1 cellular context compared by ENCODE assay signal in the genomic region with DNA sequence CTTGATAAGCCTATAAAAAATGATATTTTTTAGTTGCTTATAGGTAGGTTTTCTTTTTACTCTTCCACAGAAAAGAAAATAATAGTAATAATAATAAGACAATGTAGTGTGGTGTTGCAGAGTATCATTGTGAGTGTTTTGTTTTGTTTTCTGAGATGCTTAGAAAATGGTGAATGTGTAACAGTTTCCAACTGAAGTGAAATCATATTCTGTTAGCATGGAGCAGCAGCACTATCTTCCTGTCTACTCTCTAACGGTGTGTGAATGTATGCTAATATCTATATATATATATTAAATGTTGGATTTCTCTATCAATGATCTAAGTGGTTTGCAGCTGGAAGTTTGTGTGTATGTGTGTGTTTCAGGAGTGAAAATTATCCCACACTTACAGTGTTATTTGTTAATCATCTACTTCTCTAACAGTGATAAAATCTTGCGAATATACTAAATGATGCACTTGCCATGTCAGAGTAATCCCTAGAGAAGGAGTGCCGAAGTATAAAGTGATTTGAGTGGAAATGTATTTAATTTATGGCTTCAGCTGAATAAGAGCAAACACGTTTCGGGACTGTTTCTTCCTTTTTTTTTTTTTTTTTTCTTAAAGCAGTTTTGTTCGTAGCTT.
TF ChIP-seq lines count a peak whose summit lies in the region.

No MANE protein-coding gene starts in this region.

TF ChIP-seq in H1, 55 proteins besides CTCF, POLR2A, EP300 and RAD21:
- TF ChIP-seq, protein P1, sequence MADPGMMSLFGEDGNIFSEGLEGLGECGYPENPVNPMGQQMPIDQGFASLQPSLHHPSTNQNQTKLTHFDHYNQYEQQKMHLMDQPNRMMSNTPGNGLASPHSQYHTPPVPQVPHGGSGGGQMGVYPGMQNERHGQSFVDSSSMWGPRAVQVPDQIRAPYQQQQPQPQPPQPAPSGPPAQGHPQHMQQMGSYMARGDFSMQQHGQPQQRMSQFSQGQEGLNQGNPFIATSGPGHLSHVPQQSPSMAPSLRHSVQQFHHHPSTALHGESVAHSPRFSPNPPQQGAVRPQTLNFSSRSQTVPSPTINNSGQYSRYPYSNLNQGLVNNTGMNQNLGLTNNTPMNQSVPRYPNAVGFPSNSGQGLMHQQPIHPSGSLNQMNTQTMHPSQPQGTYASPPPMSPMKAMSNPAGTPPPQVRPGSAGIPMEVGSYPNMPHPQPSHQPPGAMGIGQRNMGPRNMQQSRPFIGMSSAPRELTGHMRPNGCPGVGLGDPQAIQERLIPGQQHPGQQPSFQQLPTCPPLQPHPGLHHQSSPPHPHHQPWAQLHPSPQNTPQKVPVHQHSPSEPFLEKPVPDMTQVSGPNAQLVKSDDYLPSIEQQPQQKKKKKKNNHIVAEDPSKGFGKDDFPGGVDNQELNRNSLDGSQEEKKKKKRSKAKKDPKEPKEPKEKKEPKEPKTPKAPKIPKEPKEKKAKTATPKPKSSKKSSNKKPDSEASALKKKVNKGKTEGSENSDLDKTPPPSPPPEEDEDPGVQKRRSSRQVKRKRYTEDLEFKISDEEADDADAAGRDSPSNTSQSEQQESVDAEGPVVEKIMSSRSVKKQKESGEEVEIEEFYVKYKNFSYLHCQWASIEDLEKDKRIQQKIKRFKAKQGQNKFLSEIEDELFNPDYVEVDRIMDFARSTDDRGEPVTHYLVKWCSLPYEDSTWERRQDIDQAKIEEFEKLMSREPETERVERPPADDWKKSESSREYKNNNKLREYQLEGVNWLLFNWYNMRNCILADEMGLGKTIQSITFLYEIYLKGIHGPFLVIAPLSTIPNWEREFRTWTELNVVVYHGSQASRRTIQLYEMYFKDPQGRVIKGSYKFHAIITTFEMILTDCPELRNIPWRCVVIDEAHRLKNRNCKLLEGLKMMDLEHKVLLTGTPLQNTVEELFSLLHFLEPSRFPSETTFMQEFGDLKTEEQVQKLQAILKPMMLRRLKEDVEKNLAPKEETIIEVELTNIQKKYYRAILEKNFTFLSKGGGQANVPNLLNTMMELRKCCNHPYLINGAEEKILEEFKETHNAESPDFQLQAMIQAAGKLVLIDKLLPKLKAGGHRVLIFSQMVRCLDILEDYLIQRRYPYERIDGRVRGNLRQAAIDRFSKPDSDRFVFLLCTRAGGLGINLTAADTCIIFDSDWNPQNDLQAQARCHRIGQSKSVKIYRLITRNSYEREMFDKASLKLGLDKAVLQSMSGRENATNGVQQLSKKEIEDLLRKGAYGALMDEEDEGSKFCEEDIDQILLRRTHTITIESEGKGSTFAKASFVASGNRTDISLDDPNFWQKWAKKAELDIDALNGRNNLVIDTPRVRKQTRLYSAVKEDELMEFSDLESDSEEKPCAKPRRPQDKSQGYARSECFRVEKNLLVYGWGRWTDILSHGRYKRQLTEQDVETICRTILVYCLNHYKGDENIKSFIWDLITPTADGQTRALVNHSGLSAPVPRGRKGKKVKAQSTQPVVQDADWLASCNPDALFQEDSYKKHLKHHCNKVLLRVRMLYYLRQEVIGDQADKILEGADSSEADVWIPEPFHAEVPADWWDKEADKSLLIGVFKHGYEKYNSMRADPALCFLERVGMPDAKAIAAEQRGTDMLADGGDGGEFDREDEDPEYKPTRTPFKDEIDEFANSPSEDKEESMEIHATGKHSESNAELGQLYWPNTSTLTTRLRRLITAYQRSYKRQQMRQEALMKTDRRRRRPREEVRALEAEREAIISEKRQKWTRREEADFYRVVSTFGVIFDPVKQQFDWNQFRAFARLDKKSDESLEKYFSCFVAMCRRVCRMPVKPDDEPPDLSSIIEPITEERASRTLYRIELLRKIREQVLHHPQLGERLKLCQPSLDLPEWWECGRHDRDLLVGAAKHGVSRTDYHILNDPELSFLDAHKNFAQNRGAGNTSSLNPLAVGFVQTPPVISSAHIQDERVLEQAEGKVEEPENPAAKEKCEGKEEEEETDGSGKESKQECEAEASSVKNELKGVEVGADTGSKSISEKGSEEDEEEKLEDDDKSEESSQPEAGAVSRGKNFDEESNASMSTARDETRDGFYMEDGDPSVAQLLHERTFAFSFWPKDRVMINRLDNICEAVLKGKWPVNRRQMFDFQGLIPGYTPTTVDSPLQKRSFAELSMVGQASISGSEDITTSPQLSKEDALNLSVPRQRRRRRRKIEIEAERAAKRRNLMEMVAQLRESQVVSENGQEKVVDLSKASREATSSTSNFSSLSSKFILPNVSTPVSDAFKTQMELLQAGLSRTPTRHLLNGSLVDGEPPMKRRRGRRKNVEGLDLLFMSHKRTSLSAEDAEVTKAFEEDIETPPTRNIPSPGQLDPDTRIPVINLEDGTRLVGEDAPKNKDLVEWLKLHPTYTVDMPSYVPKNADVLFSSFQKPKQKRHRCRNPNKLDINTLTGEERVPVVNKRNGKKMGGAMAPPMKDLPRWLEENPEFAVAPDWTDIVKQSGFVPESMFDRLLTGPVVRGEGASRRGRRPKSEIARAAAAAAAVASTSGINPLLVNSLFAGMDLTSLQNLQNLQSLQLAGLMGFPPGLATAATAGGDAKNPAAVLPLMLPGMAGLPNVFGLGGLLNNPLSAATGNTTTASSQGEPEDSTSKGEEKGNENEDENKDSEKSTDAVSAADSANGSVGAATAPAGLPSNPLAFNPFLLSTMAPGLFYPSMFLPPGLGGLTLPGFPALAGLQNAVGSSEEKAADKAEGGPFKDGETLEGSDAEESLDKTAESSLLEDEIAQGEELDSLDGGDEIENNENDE (IDR thresholded peaks at IDR 0.05; ENCODE audit: insufficient replicate concordance, low read length), result no peak
- TF ChIP-seq EZH2 (IDR thresholded peaks at IDR 0.05; ENCODE audit: low read depth, low read length, severe bottlenecking) (no peak), JUN (IDR thresholded peaks at IDR 0.05; ENCODE audit: low read depth, low read length) (no peak), KDM5A (IDR thresholded peaks at IDR 0.05; ENCODE audit: low read length) (no peak), KDM1A (IDR thresholded peaks at IDR 0.05; ENCODE audit: borderline replicate concordance, low read length) (no peak), CHD1 (IDR thresholded peaks at IDR 0.05; ENCODE audit: low read depth, low read length) (no peak), CREB1 (IDR thresholded peaks at IDR 0.05) (no peak), JUND (IDR thresholded peaks at IDR 0.05; ENCODE audit: low read length) (no peak), SUZ12 (IDR thresholded peaks at IDR 0.05; ENCODE audit: low read length) (no peak), RBBP5 (IDR thresholded peaks at IDR 0.05; ENCODE audit: borderline replicate concordance, low read depth, low read length) (no peak), BRCA1 (IDR thresholded peaks at IDR 0.05; ENCODE audit: low read depth, low read length) (no peak), RNF2 (IDR thresholded peaks at IDR 0.05; ENCODE audit: borderline replicate concordance, low read depth, low read length, missing control alignments, poor library complexity, severe bottlenecking) (no peak), SAP30 (IDR thresholded peaks at IDR 0.05; ENCODE audit: insufficient read depth, insufficient replicate concordance, low read length) (no peak), GABPA (IDR thresholded peaks at IDR 0.05; ENCODE audit: borderline replicate concordance, insufficient read depth, low read length) (no peak), PHF8 (conservative IDR thresholded peaks at IDR 0.05; ENCODE audit: low read depth, low read length) (no peak)
- TF ChIP-seq, protein P2, sequence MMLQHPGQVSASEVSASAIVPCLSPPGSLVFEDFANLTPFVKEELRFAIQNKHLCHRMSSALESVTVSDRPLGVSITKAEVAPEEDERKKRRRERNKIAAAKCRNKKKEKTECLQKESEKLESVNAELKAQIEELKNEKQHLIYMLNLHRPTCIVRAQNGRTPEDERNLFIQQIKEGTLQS (IDR thresholded peaks at IDR 0.05; ENCODE audit: insufficient read depth, low read depth, low read length), result no peak
